In the genomic region with DNA sequence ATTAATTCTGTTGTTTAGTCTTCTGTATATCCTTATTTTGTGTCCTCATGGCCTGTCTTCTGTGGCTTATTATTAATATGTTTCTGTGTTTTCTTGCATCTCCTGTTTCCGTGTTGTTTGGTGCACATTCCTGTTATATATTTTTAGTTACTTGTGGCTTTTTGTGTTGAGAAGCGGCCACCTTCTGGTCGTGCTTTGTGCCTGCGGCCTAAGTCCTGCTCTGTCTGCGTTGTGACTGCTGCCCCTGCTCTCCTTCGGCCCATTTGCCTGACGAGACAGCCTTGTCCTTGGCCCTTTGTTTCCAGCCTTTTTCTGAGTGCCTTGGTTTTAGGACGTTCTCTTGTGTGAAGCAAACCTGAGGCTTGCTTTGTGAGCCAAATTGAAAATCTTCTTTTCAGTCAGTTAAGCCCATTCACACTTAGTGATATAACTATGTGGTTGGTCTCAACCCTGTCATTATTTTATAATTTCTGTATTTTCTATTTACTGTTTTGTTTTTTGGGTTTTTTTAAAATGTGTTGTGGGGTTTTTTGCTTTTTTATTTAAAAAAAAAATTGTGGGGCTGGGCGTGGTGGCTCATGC, we compare ENCODE assay signal across 12 cellular contexts. TPM values are rescaled to one million over a fixed set of nuclear protein-coding genes. Genes with fewer than 3 reads are reported as not detected.
DNase-seq lines count a peak whose midpoint lies in the region; ATAC-seq, FAIRE-seq and TF ChIP-seq lines count a peak whose summit lies in the region.
"Had no signal": no experiment of that assay in that cellular context is flagged by ENCODE, and none has a peak within 500 bp of the region (broad histone marks: within the 10 kb centered on the region; RNA-seq: fewer than 3 reads in every experiment).

No MANE protein-coding gene starts in this region.

- H3K9me3 Mint-ChIP-seq in activated naive CD4-positive, alpha-beta T cell treated with anti-CD3 and anti-CD28 coated beads, Interleukin-2, amount 50 U/mL, for 24 hours = no peaks in the 10 kb centered on the region
- H3K9me3 Mint-ChIP-seq in stimulated activated naive B cell treated with anti-CD40 and anti-IgM and Interleukin-4, amounts not matched to agents 10 μg/mL and 1 μg/mL and 100 μg/mL, for 72 hours = no peaks in the 10 kb centered on the region
- H3K9me3 Mint-ChIP-seq: activated CD4-positive, alpha-beta memory T cell treated with anti-CD3 and anti-CD28 coated beads, Interleukin-2, amount 10 ng/mL, durations not matched to agents 7 days and 5 days had no signal

- H3K4me3 ChIP-seq in OCI-LY3 (ENCODE audit: low read length) = no peak overlapping the region

- no peaks in the 10 kb centered on the region for H3K27me3 ChIP-seq in OCI-LY3 (ENCODE audit: low read depth, low read length)

- no peak overlapping the region for H3K4me3 Mint-ChIP-seq in activated naive CD4-positive, alpha-beta T cell treated with anti-CD3 and anti-CD28 coated beads, Interleukin-2, amount 50 U/mL, for 24 hours
- no peak overlapping the region for H3K4me3 Mint-ChIP-seq in stimulated activated naive B cell treated with anti-CD40 and anti-IgM and Interleukin-4, amounts not matched to agents 10 μg/mL and 1 μg/mL and 100 μg/mL, for 72 hours
- H3K4me3 Mint-ChIP-seq: activated CD4-positive, alpha-beta memory T cell treated with anti-CD3 and anti-CD28 coated beads, Interleukin-2, amount 10 ng/mL, durations not matched to agents 7 days and 5 days; nephron had no signal

- no peaks in the 10 kb centered on the region for H3K9me3 ChIP-seq in OCI-LY3 (ENCODE audit: insufficient read depth, low read length)
- H3K9me3 ChIP-seq: Caco-2 had no signal

- H3K4me2 ChIP-seq in OCI-LY3 (ENCODE audit: low read length) = no peak overlapping the region

- no peaks in the 10 kb centered on the region; the same call in 1 of the 2 replicates for H4K20me1 ChIP-seq in OCI-LY3 (ENCODE audit: insufficient read depth, low read length)

- peaks cover 18% of the 10 kb centered on the region for H3K4me1 Mint-ChIP-seq in activated naive CD4-positive, alpha-beta T cell treated with anti-CD3 and anti-CD28 coated beads, Interleukin-2, amount 50 U/mL, for 24 hours
- peaks cover 19 to 31% of the 10 kb centered on the region in 2 donors for H3K4me1 Mint-ChIP-seq in stimulated activated naive B cell treated with anti-CD40 and anti-IgM and Interleukin-4, amounts not matched to agents 10 μg/mL and 1 μg/mL and 100 μg/mL, for 72 hours

- TF ChIP-seq POLR2A in GM12892 (IDR thresholded peaks at IDR 0.05; ENCODE audit: low read depth, low read length) = no peak

- ATAC-seq in stimulated activated naive B cell treated with anti-CD40 and anti-IgM and Interleukin-4, amounts not matched to agents 10 μg/mL and 1 μg/mL and 100 μg/mL, for 72 hours (replicated peaks) = no peak

- no peak overlapping the region for H3K9ac ChIP-seq in OCI-LY3 (ENCODE audit: low read length)

- no peaks in the 10 kb centered on the region for H3K79me2 ChIP-seq in OCI-LY3 (ENCODE audit: low read length)

- DNase-seq in activated naive CD4-positive, alpha-beta T cell treated with Interleukin-2 at 50 U/mL for 16 hours = no peak
- peak; percentile 22 for DNase-seq in fibroblast of peridontal ligament (ENCODE audit: extremely low read depth)
- DNase-seq in stimulated activated naive B cell treated with anti-CD40 and anti-IgM and Interleukin-4, amounts not matched to agents 10 μg/mL and 1 μg/mL and 100 μg/mL, for 72 hours = no peak
- no peak for DNase-seq in activated CD4-positive, CD25-positive, alpha-beta regulatory T cell (lab: John Stamatoyannopoulos, UW)
- DNase-seq in AG08395 (ENCODE audit: low spot score) = no peak
- DNase-seq in GM12892 (ENCODE audit: insufficient read length) = no peak
- DNase-seq: activated CD4-positive, alpha-beta memory T cell treated with anti-CD3 and anti-CD28 coated beads, Interleukin-2, amount 10 ng/mL, durations not matched to agents 7 days and 5 days; NCI-H226 had no signal

- no peak overlapping the region for H3K27ac ChIP-seq in OCI-LY3 (ENCODE audit: low read length)

- H2AFZ ChIP-seq in OCI-LY3 (ENCODE audit: low read depth, low read length) = no peak overlapping the region

- H3K27ac Mint-ChIP-seq in activated naive CD4-positive, alpha-beta T cell treated with anti-CD3 and anti-CD28 coated beads, Interleukin-2, amount 50 U/mL, for 24 hours = peak overlapping the region; percentile 70
- peak overlapping the region; percentile 89 for H3K27ac Mint-ChIP-seq in stimulated activated naive B cell treated with anti-CD40 and anti-IgM and Interleukin-4, amounts not matched to agents 10 μg/mL and 1 μg/mL and 100 μg/mL, for 72 hours
- H3K27ac Mint-ChIP-seq: activated CD4-positive, alpha-beta memory T cell treated with anti-CD3 and anti-CD28 coated beads, Interleukin-2, amount 10 ng/mL, durations not matched to agents 7 days and 5 days; nephron had no signal

- peak; percentile 28; the same call in 1 of the 2 replicates for TF ChIP-seq CTCF in OCI-LY3 (IDR thresholded peaks at IDR 0.05; ENCODE audit: low read depth, low read length)

- H3K27me3 Mint-ChIP-seq in activated naive CD4-positive, alpha-beta T cell treated with anti-CD3 and anti-CD28 coated beads, Interleukin-2, amount 50 U/mL, for 24 hours = no peaks in the 10 kb centered on the region
- no peaks in the 10 kb centered on the region for H3K27me3 Mint-ChIP-seq in stimulated activated naive B cell treated with anti-CD40 and anti-IgM and Interleukin-4, amounts not matched to agents 10 μg/mL and 1 μg/mL and 100 μg/mL, for 72 hours
- H3K27me3 Mint-ChIP-seq: activated CD4-positive, alpha-beta memory T cell treated with anti-CD3 and anti-CD28 coated beads, Interleukin-2, amount 10 ng/mL, durations not matched to agents 7 days and 5 days had no signal

- FAIRE-seq in GM12892 (lab: Jason Lieb, UNC) = no peak

- H3K36me3 Mint-ChIP-seq in activated naive CD4-positive, alpha-beta T cell treated with anti-CD3 and anti-CD28 coated beads, Interleukin-2, amount 50 U/mL, for 24 hours = peaks cover 2% of the 10 kb centered on the region
- peaks cover 32 to 41% of the 10 kb centered on the region in 2 donors for H3K36me3 Mint-ChIP-seq in stimulated activated naive B cell treated with anti-CD40 and anti-IgM and Interleukin-4, amounts not matched to agents 10 μg/mL and 1 μg/mL and 100 μg/mL, for 72 hours

- no peaks in the 10 kb centered on the region for H3K4me1 ChIP-seq in OCI-LY3 (ENCODE audit: low read length)
- H3K4me1 ChIP-seq: Caco-2 had no signal

- H3K36me3 ChIP-seq in OCI-LY3 (replicated peaks; ENCODE audit: low read depth, low read length) = peaks cover 16% of the 10 kb centered on the region

RNA-seq across cellular contexts. Expression of a gene that starts 43.8 kb away (rescaled TPM):
- polyA plus RNA-seq in GM12892 (2012; ENCODE audit: missing spikeins) = 35.5 TPM
